In the genomic region with DNA sequence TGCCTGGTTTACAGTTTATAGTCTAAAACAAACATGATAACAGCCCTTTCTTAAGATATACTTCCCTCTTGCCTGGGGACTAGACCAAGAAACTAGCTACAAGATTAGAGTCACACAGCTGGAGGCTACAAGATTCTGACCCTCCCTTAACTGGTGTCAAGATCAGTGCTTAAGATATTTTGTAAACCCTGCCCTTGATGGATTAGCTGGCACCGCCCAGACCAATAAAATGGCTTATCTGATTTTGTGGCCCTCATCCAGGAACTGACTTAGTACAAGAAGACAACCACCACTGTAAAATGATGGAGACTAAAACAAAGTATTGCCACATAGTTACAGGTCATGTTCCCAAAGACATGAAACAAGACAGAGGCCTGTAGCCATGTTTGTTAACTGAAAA, we compare ENCODE assay signal across 26 cellular contexts. TPM values are rescaled to one million over a fixed set of nuclear protein-coding genes. Genes with fewer than 3 reads are reported as not detected.
A peak's percentile ranks its signal among the peaks of the same experiment; 100 is the strongest.
DNase-seq lines count a peak whose midpoint lies in the region; FAIRE-seq lines count a peak whose summit lies in the region.
"Had no signal": no experiment of that assay in that cellular context is flagged by ENCODE, and none has a peak within 500 bp of the region (broad histone marks: within the 10 kb centered on the region; RNA-seq: fewer than 3 reads in every experiment).

No MANE protein-coding gene starts in this region.

- H3K36me3 ChIP-seq in SJCRH30, result no peaks in the 10 kb centered on the region
- H3K36me3 ChIP-seq: BLaER1, uterus had no signal

- peak; percentile 38 for FAIRE-seq in HTR-8/SVneo (lab: Jason Lieb, UNC)
- FAIRE-seq: A204.1, islet of Langerhans had no signal

- intact Hi-C loops in cardiac septum (cut with DNase I), result loop anchor here (10.0 kb wide), 1 partner anchor 1135 kb away; no protein-coding TSS in a partner anchor

- H3K9me3 ChIP-seq in SJCRH30 (replicated peaks), result peaks cover 4% of the 10 kb centered on the region
- H3K9me3 ChIP-seq: uterus had no signal

- no peak overlapping the region for H3K4me3 ChIP-seq in SJCRH30
- H3K4me3 ChIP-seq: BLaER1, dorsolateral prefrontal cortex, uterus had no signal

- H3K4me1 ChIP-seq in SJCRH30, result no peaks in the 10 kb centered on the region
- H3K4me1 ChIP-seq: BLaER1, Caco-2, uterus had no signal

- no peaks in the 10 kb centered on the region; the same call in none of the 2 replicates for H3K27me3 ChIP-seq in SJCRH30
- H3K27me3 ChIP-seq: BLaER1, dorsolateral prefrontal cortex, uterus had no signal

- DNase-seq in A172 (ENCODE audit: low spot score) (peak; percentile 84), HTR-8/SVneo (ENCODE audit: insufficient read length, low spot score) (no peak), NCI-H82 treated with DMSO at 0.1 percent for 48 hours (lab: John Stamatoyannopoulos, UW; ENCODE audit: unreplicated experiment) (peak; percentile 75), epithelial cell of prostate (ENCODE audit: low read depth, low spot score) (peak; percentile 54), cardiac septum (ENCODE audit: low spot score) (no peak), NCI-H128 (lab: John Stamatoyannopoulos, UW; ENCODE audit: unreplicated experiment) (no peak), SJCRH30 (no peak), NCI-H524 (lab: John Stamatoyannopoulos, UW) (no peak)
- DNase-seq: activated CD4-positive, alpha-beta T cell treated with anti-CD3 and anti-CD28 coated beads, Interleukin-2, amount 50 U/mL, for 4 hours; activated gamma-delta T cell; dorsolateral prefrontal cortex; foreskin melanocyte; hypothalamus; NCI-H1092 treated with DMSO at 0.1 percent for 48 hours; NCI-H526; Right ventricle myocardium superior; stimulated activated CD8-positive, alpha-beta memory T cell treated with anti-CD3 and anti-CD28 coated beads, Interleukin-4, amount 100 ng/mL, for 48 hours; T-cell; uterus had no signal

- H3K27ac ChIP-seq in epithelial cell of prostate, result no peak overlapping the region
- H3K27ac ChIP-seq in SJCRH30, result no peak overlapping the region
- H3K27ac ChIP-seq: BLaER1, dorsolateral prefrontal cortex, uterus, VCaP had no signal

RNA-seq across cellular contexts. Expression of gene FAM181B, which starts 53.4 kb away (rescaled TPM):
- total RNA-seq in A172 (2014; rRNA removed; shearing (Covaris generic)), result not detected in 2 replicates
- total RNA-seq in cardiac septum, result 0.27 TPM
- not detected in 2 replicates for total RNA-seq in SJCRH30 (2014; rRNA removed; shearing (Covaris generic))
- total RNA-seq: Caco-2, lung microvascular endothelial cell, myocyte had no signal

Comparison
In these comparisons a context has a peak if more than half of its experiments do, and no peak if none do; other contexts are left out.
1. DNase-seq: peak in A172 (single experiment), NCI-H82 treated with DMSO at 0.1 percent for 48 hours (single experiment) and epithelial cell of prostate (single experiment); none in HTR-8/SVneo (single experiment), cardiac septum (single experiment), NCI-H128 (single experiment), SJCRH30 (0 of 2) and NCI-H524 (0 of 2).